ENCODE assay signal across 27 cellular contexts in the genomic region with DNA sequence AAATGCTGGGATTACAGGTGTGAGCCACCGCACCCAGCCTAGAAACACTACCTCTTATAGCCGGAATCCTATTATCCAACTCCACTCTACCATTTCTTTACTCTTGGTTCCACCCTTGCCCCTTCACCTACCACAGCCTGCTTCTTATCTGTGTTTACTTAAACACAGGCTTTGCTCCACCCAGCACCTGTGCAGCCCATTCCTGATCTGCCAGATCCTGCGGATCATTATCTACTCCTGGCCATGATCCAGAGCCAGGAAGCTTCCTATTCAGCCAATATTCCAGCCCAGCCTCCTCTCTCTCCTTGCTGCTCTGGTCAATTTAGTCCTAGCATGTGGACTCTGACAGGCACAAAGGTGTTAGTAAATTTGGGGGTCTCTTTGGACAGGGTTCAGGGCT.
DNase-seq lines count a peak whose midpoint lies in the region; ATAC-seq and TF ChIP-seq lines count a peak whose summit lies in the region.
"Had no signal": no experiment of that assay in that cellular context is flagged by ENCODE, and none has a peak within 500 bp of the region (broad histone marks: within the 10 kb centered on the region; RNA-seq: fewer than 3 reads in every experiment).

No MANE protein-coding gene starts in this region.

- H3K4me3 ChIP-seq in ovary, result no peak overlapping the region
- H3K4me3 ChIP-seq: gastroesophageal sphincter, lung, spleen, tibial artery had no signal

- H3K4me1 ChIP-seq in ovary (ENCODE audit: insufficient read depth), result no peaks in the 10 kb centered on the region
- H3K4me1 ChIP-seq: gastroesophageal sphincter, spleen, tibial artery had no signal

- H3K36me3 ChIP-seq in ovary, result no peaks in the 10 kb centered on the region
- H3K36me3 ChIP-seq: brain microvascular endothelial cell, gastroesophageal sphincter, spleen, tibial artery, WERI-Rb-1 had no signal

- 72 to 78% (median 74%) methylated on average over 3 of the region's 3 CpGs for WGBS in ovary, 3 donors

- no peaks in the 10 kb centered on the region for H3K9me3 Mint-ChIP-seq in activated naive CD4-positive, alpha-beta T cell treated with anti-CD3 and anti-CD28 coated beads, Interleukin-2, amount 50 U/mL, for 72 hours
- H3K9me3 Mint-ChIP-seq: activated naive CD8-positive, alpha-beta T cell treated with anti-CD3 and anti-CD28 coated beads, Interleukin-2, amount 10 ng/mL, durations not matched to agents 7 days and 5 days; stimulated activated naive B cell treated with anti-CD40 and anti-IgM and Interleukin-4, amounts not matched to agents 10 μg/mL and 1 μg/mL and 100 μg/mL, for 72 hours had no signal

- no peaks in the 10 kb centered on the region for H3K36me3 Mint-ChIP-seq in activated naive CD4-positive, alpha-beta T cell treated with anti-CD3 and anti-CD28 coated beads, Interleukin-2, amount 50 U/mL, for 72 hours
- H3K36me3 Mint-ChIP-seq: activated naive CD8-positive, alpha-beta T cell treated with anti-CD3 and anti-CD28 coated beads, Interleukin-2, amount 10 ng/mL, durations not matched to agents 7 days and 5 days; naive thymus-derived CD4-positive, alpha-beta T cell; stimulated activated naive B cell treated with anti-CD40 and anti-IgM and Interleukin-4, amounts not matched to agents 10 μg/mL and 1 μg/mL and 100 μg/mL, for 72 hours had no signal

- no peaks in the 10 kb centered on the region for H3K9me3 ChIP-seq in ovary
- H3K9me3 ChIP-seq: gastroesophageal sphincter, spleen, tibial artery had no signal

- intact Hi-C loops in ovary (cut with DNase I), result no loop called here

- no peak overlapping the region for H3K27ac ChIP-seq in ovary
- H3K27ac ChIP-seq: brain microvascular endothelial cell, gastroesophageal sphincter, spleen, tibial artery, WERI-Rb-1 had no signal

- no peak overlapping the region for H3K27ac Mint-ChIP-seq in activated naive CD4-positive, alpha-beta T cell treated with anti-CD3 and anti-CD28 coated beads, Interleukin-2, amount 50 U/mL, for 72 hours
- H3K27ac Mint-ChIP-seq: activated CD8-positive, alpha-beta T cell treated with anti-CD3 and anti-CD28 coated beads, Interleukin-2, amount 10 ng/mL, durations not matched to agents 7 days and 5 days; activated naive CD8-positive, alpha-beta T cell treated with anti-CD3 and anti-CD28 coated beads, Interleukin-2, amount 10 ng/mL, durations not matched to agents 7 days and 5 days; B cell; naive thymus-derived CD4-positive, alpha-beta T cell; stimulated activated naive B cell treated with anti-CD40 and anti-IgM and Interleukin-4, amounts not matched to agents 10 μg/mL and 1 μg/mL and 100 μg/mL, for 72 hours had no signal

- DNase-seq in D341Med (ENCODE audit: low spot score) (peak; percentile 54), LoVo (ENCODE audit: low spot score) (peak; percentile 85), SW480 (ENCODE audit: low spot score) (peak; percentile 58), mucosa of gallbladder (ENCODE audit: low spot score) (peak; percentile 91), omental fat pad (ENCODE audit: low spot score) (no peak), ovary (no peak)
- DNase-seq in activated naive CD4-positive, alpha-beta T cell treated with anti-CD3 and anti-CD28 coated beads, Interleukin-2, amount 50 U/mL, for 72 hours (ENCODE audit: low spot score in 2 of 2), result no peak
- DNase-seq: activated CD8-positive, alpha-beta T cell treated with anti-CD3 and anti-CD28 coated beads, Interleukin-2, amount 10 ng/mL, durations not matched to agents 7 days and 5 days; activated naive CD8-positive, alpha-beta T cell treated with anti-CD3 and anti-CD28 coated beads, Interleukin-2, amount 10 ng/mL, durations not matched to agents 7 days and 5 days; brain microvascular endothelial cell; dermis blood vessel endothelial cell; DMS153; erythroblast; GOT3; KBM-7; naive thymus-derived CD4-positive, alpha-beta T cell; NCI-H1092 treated with DMSO at 0.1 percent for 48 hours; NCI-H526; spleen; stimulated activated naive B cell treated with anti-CD40 and anti-IgM and Interleukin-4, amounts not matched to agents 10 μg/mL and 1 μg/mL and 100 μg/mL, for 72 hours; SW 1271; tibial artery; WERI-Rb-1 had no signal

- TF ChIP-seq POLR2A in ovary (IDR thresholded peaks at IDR 0.05), result no peak

- ATAC-seq in GM21723 (IDR thresholded peaks at IDR 0.05; ENCODE audit: unreplicated experiment) (no peak), omental fat pad (ENCODE audit: low FRiP score) (no peak)
- no peak for ATAC-seq in activated naive CD4-positive, alpha-beta T cell treated with anti-CD3 and anti-CD28 coated beads, Interleukin-2, amount 50 U/mL, for 72 hours
- ATAC-seq: activated CD8-positive, alpha-beta T cell treated with anti-CD3 and anti-CD28 coated beads, Interleukin-2, amount 10 ng/mL, durations not matched to agents 7 days and 5 days; gastroesophageal sphincter; naive thymus-derived CD4-positive, alpha-beta T cell; stimulated activated naive B cell treated with anti-CD40 and anti-IgM and Interleukin-4, amounts not matched to agents 10 μg/mL and 1 μg/mL and 100 μg/mL, for 72 hours had no signal

- TF ChIP-seq EP300 in ovary (IDR thresholded peaks at IDR 0.05), result no peak

- TF ChIP-seq CTCF in omental fat pad (IDR thresholded peaks at IDR 0.05), result no peak
- TF ChIP-seq CTCF in ovary (IDR thresholded peaks at IDR 0.05), result no peak

- H3K27me3 ChIP-seq in ovary, result no peaks in the 10 kb centered on the region
- H3K27me3 ChIP-seq: brain microvascular endothelial cell, spleen had no signal

Comparison
In these comparisons a context has a peak if more than half of its experiments do, and no peak if none do; other contexts are left out.
1. DNase-seq: peak in D341Med (single experiment), LoVo (single experiment), SW480 (single experiment) and mucosa of gallbladder (single experiment); none in activated naive CD4-positive, alpha-beta T cell treated with anti-CD3 and anti-CD28 coated beads, Interleukin-2, amount 50 U/mL, for 72 hours (0 of 2), omental fat pad (single experiment) and ovary (0 of 5).